ENCODE assay signal across 1 cellular context in the genomic region with DNA sequence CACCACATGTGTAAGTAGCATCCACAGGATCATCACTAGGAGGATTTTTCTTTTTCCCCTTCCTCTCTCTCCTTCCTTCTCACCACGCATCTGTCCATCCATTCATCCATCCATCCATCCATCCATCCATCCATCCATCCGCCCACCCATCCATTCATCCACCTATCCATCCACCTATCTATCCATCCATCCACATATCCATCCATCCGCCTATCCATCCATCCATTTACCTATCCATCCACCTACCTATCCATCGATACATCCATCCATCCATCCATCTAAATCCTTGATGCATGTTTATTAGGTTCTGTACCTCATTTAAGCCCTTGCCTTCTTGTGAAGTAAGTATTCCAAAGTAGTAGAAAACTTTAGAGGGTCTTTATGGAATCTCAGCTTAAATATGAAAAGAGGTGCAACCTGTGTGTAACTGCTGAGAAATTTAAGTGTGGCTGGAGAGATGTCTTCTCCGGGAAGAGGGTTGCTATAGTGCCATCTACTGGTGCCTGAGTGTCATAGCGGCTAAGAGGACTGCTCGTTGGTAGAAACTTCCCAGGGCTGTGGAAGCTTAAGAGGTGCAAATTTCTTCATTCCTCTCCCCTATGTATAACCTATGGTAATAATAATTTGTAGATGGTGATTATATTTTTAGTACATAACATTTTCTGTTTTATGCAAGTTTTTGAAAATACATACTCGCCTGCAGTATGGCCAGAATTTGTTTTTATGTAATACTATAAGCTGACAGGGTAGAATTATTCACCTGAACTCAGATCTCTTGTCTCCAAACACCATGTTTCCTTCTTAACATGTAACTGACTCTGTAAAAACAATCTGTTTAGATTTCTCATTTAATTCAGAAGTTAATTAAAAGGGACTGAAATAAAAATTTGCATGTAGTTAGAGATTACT.
TF ChIP-seq lines count a peak whose summit lies in the region.

No MANE protein-coding gene starts in this region.

TF ChIP-seq in A549, 52 proteins besides CTCF, POLR2A, EP300 and RAD21 (continued from another document):
- no peak for TF ChIP-seq HOXB13 (CRISPR knock-in tag; IDR thresholded peaks at IDR 0.05; ENCODE audit: low read depth)
- TF ChIP-seq RCOR1 (IDR thresholded peaks at IDR 0.05; ENCODE audit: low read depth, low read length), result no peak
- no peak for TF ChIP-seq RARB (CRISPR knock-in tag; IDR thresholded peaks at IDR 0.05)
- TF ChIP-seq TP53 (CRISPR knock-in tag; IDR thresholded peaks at IDR 0.05), result no peak
TF ChIP-seq in A549: peak in this region for 0.
